ENCODE assay signal across 36 cellular contexts in the genomic region with DNA sequence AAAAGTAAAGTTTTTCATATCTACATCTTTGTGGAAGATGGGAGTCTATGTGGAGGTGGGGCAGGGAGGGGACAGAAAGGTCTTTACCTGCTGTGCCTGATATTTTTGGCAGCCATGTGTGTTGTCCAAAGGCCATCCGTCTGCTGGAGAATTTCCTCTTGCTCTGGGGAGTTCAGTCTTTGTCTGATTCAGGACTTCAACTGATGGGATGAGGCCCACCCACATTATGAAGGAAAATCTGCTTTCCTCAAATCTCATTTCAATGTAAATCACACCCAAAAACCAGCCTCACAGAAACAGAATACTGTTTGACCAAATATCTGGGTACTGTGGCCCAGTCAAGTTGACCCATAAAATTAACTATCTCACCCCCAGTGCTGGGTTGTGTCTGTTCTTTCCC. TPM values are rescaled to one million over a fixed set of nuclear protein-coding genes. Genes with fewer than 3 reads are reported as not detected.
"Had no signal": no experiment of that assay in that cellular context is flagged by ENCODE, and none has a peak within 500 bp of the region (broad histone marks: within the 10 kb centered on the region; RNA-seq: fewer than 3 reads in every experiment).

No MANE protein-coding gene starts in this region.

- FAIRE-seq: astrocyte, bronchial epithelial cell had no signal

- ATAC-seq: activated naive CD4-positive, alpha-beta T cell treated with anti-CD3 and anti-CD28 coated beads, Interleukin-2, amount 50 U/mL, for 72 hours; activated T-cell treated with anti-CD3 and anti-CD28 coated beads, Interleukin-2, amount 50 U/mL, for 4 hours; activated T-helper 17 cell treated with anti-CD3 and anti-CD28 coated beads, Interleukin-2, amount 50 U/mL, for 72 hours; body of pancreas had no signal

- DNase-seq: activated effector memory CD4-positive, alpha-beta T cell treated with anti-CD3 and anti-CD28 coated beads, Interleukin-2, amount 50 U/mL, for 16 hours; activated effector memory CD4-positive, alpha-beta T cell treated with Interleukin-2 at 50 U/mL for 16 hours; activated gamma-delta T cell; activated gamma-delta T cell treated with Interleukin-2 at 50 U/mL for 16 hours; activated naive CD4-positive, alpha-beta T cell; activated naive CD4-positive, alpha-beta T cell treated with anti-CD3 and anti-CD28 coated beads for 36 hours; activated naive CD4-positive, alpha-beta T cell treated with anti-CD3 and anti-CD28 coated beads, Interleukin-2, amount 10 ng/mL, durations not matched to agents 7 days and 5 days; activated naive CD4-positive, alpha-beta T cell treated with anti-CD3 and anti-CD28 coated beads, Interleukin-2, amount 50 U/mL, for 16 hours; activated naive CD4-positive, alpha-beta T cell treated with Interleukin-2 at 50 U/mL for 16 hours; activated naive CD8-positive, alpha-beta T cell treated with anti-CD3 and anti-CD28 coated beads for 36 hours; activated naive CD8-positive, alpha-beta T cell treated with anti-CD3 and anti-CD28 coated beads, Interleukin-2, amount 10 ng/mL, durations not matched to agents 7 days and 5 days; activated naive CD8-positive, alpha-beta T cell treated with anti-CD3 and anti-CD28 coated beads, Interleukin-2, amount 50 U/mL, for 24 hours; activated T-cell treated with anti-CD3 and anti-CD28 coated beads, Interleukin-2, amount 50 U/mL, for 24 hours; activated T-cell treated with anti-CD3 and anti-CD28 coated beads, Interleukin-2, amount 50 U/mL, for 4 hours; activated T-cell treated with anti-CD3 and anti-CD28 coated beads, Interleukin-2, amount 50 U/mL, for 48 hours; activated T-cell treated with anti-CD3 and anti-CD28 coated beads, Interleukin-2, amount 50 U/mL, for 72 hours; adrenal gland; amniotic stem cell; amygdala; anterior cingulate cortex; aorta; body of pancreas; brain microvascular endothelial cell; caudate nucleus; cerebellar nuclear complex had no signal

- H3K4me1 ChIP-seq: adrenal gland, ascending aorta, body of pancreas, breast epithelium had no signal

- H3K27me3 ChIP-seq: ascending aorta, body of pancreas, brain microvascular endothelial cell, breast epithelium had no signal

- H3K36me3 ChIP-seq: adrenal gland, ascending aorta, brain microvascular endothelial cell, breast epithelium, cardiac muscle cell had no signal

- H3K27ac ChIP-seq: adrenal gland, ascending aorta, body of pancreas, brain microvascular endothelial cell, breast epithelium, cardiac muscle cell had no signal

- H3K9me3 ChIP-seq: adrenal gland, ascending aorta, body of pancreas, breast epithelium had no signal

- H3K4me3 ChIP-seq: adrenal gland, ascending aorta, body of pancreas, breast epithelium, cardiac muscle cell had no signal

RNA-seq across cellular contexts. Expression of gene ITIH5, which starts 12.5 kb away (rescaled TPM):
- total RNA-seq: activated naive CD4-positive, alpha-beta T cell treated with anti-CD3 and anti-CD28 coated beads for 36 hours; activated naive CD8-positive, alpha-beta T cell treated with anti-CD3 and anti-CD28 coated beads for 36 hours; activated naive CD8-positive, alpha-beta T cell treated with anti-CD3 and anti-CD28 coated beads, Interleukin-2, amount 10 ng/mL, durations not matched to agents 7 days and 5 days; activated T-cell treated with anti-CD3 and anti-CD28 coated beads, Interleukin-2, amount 50 U/mL, for 4 hours; activated T-cell treated with anti-CD3 and anti-CD28 coated beads, Interleukin-2, amount 50 U/mL, for 72 hours; activated T-helper 1 cell treated with anti-CD3 and anti-CD28 coated beads, Interleukin-12 subunit alpha, Interleukin-12 subunit beta, Interleukin-2, Interleukin-4 antibody, amounts not matched to agents 30 ng/mL and 10 ng/mL and 1 ng/mL, durations not matched to agents 14 hours and 24 hours and 36 hours; activated T-helper 2 cell treated with anti-CD3 and anti-CD28 coated beads, Interferon-gamma antibody, Interleukin-2, Interleukin-4, amounts not matched to agents 10 μg/mL and 5 μg/mL and 100 μg/mL, durations not matched to agents 14 hours and 24 hours and 36 hours; bronchial epithelial cell had no signal

RNA-seq across cellular contexts. Expression of gene ITIH2, which starts 23.9 kb away (rescaled TPM):
- total RNA-seq: activated naive CD4-positive, alpha-beta T cell treated with anti-CD3 and anti-CD28 coated beads for 36 hours; activated naive CD4-positive, alpha-beta T cell treated with anti-CD3 and anti-CD28 coated beads, Interleukin-2, amount 50 U/mL, for 72 hours; activated naive CD8-positive, alpha-beta T cell treated with anti-CD3 and anti-CD28 coated beads for 36 hours; activated naive CD8-positive, alpha-beta T cell treated with anti-CD3 and anti-CD28 coated beads, Interleukin-2, amount 10 ng/mL, durations not matched to agents 7 days and 5 days; activated T-cell treated with anti-CD3 and anti-CD28 coated beads, Interleukin-2, amount 50 U/mL, for 72 hours; activated T-helper 1 cell treated with anti-CD3 and anti-CD28 coated beads, Interleukin-12 subunit alpha, Interleukin-12 subunit beta, Interleukin-2, Interleukin-4 antibody, amounts not matched to agents 30 ng/mL and 10 ng/mL and 1 ng/mL, durations not matched to agents 14 hours and 24 hours and 36 hours; activated T-helper 17 cell treated with anti-CD3 and anti-CD28 coated beads, Interleukin-2, amount 50 U/mL, for 72 hours; activated T-helper 2 cell treated with anti-CD3 and anti-CD28 coated beads, Interferon-gamma antibody, Interleukin-2, Interleukin-4, amounts not matched to agents 10 μg/mL and 5 μg/mL and 100 μg/mL, durations not matched to agents 14 hours and 24 hours and 36 hours; astrocyte; body of pancreas; bronchial epithelial cell; cardiac muscle cell; cardiac septum; chondrocyte had no signal
- polyA plus RNA-seq: aorta had no signal
